ENCODE assay signal across 1 cellular context in genomic region chr10:99660662-99661369, GRCh38.
TF ChIP-seq lines count a peak whose summit lies in the region.

No MANE protein-coding gene starts in this region.

TF ChIP-seq in SK-N-SH, 30 proteins besides CTCF, POLR2A, EP300 and RAD21 (continued from another document):
- TF ChIP-seq, protein P1, sequence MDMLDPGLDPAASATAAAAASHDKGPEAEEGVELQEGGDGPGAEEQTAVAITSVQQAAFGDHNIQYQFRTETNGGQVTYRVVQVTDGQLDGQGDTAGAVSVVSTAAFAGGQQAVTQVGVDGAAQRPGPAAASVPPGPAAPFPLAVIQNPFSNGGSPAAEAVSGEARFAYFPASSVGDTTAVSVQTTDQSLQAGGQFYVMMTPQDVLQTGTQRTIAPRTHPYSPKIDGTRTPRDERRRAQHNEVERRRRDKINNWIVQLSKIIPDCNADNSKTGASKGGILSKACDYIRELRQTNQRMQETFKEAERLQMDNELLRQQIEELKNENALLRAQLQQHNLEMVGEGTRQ (IDR thresholded peaks at IDR 0.05; ENCODE audit: borderline replicate concordance, low read depth, low read length), result no peak
- TF ChIP-seq, protein P2, sequence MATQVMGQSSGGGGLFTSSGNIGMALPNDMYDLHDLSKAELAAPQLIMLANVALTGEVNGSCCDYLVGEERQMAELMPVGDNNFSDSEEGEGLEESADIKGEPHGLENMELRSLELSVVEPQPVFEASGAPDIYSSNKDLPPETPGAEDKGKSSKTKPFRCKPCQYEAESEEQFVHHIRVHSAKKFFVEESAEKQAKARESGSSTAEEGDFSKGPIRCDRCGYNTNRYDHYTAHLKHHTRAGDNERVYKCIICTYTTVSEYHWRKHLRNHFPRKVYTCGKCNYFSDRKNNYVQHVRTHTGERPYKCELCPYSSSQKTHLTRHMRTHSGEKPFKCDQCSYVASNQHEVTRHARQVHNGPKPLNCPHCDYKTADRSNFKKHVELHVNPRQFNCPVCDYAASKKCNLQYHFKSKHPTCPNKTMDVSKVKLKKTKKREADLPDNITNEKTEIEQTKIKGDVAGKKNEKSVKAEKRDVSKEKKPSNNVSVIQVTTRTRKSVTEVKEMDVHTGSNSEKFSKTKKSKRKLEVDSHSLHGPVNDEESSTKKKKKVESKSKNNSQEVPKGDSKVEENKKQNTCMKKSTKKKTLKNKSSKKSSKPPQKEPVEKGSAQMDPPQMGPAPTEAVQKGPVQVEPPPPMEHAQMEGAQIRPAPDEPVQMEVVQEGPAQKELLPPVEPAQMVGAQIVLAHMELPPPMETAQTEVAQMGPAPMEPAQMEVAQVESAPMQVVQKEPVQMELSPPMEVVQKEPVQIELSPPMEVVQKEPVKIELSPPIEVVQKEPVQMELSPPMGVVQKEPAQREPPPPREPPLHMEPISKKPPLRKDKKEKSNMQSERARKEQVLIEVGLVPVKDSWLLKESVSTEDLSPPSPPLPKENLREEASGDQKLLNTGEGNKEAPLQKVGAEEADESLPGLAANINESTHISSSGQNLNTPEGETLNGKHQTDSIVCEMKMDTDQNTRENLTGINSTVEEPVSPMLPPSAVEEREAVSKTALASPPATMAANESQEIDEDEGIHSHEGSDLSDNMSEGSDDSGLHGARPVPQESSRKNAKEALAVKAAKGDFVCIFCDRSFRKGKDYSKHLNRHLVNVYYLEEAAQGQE (IDR thresholded peaks at IDR 0.05; ENCODE audit: low read depth, low read length), result no peak
- no peak for TF ChIP-seq EZH2phosphoT487 (IDR thresholded peaks at IDR 0.05; ENCODE audit: borderline replicate concordance, low read depth)
- TF ChIP-seq JUND (IDR thresholded peaks at IDR 0.05), result no peak
- TF ChIP-seq RXRA (IDR thresholded peaks at IDR 0.05; ENCODE audit: borderline replicate concordance, low read depth), result no peak
- TF ChIP-seq FOXJ3 (CRISPR knock-in tag; IDR thresholded peaks at IDR 0.05), result no peak
- TF ChIP-seq SMC3 (IDR thresholded peaks at IDR 0.05; ENCODE audit: low read depth, low read length), result no peak
- TF ChIP-seq, protein P3, sequence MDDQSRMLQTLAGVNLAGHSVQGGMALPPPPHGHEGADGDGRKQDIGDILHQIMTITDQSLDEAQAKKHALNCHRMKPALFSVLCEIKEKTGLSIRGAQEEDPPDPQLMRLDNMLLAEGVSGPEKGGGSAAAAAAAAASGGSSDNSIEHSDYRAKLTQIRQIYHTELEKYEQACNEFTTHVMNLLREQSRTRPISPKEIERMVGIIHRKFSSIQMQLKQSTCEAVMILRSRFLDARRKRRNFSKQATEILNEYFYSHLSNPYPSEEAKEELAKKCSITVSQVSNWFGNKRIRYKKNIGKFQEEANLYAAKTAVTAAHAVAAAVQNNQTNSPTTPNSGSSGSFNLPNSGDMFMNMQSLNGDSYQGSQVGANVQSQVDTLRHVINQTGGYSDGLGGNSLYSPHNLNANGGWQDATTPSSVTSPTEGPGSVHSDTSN (IDR thresholded peaks at IDR 0.05), result no peak
- TF ChIP-seq TCF12 (IDR thresholded peaks at IDR 0.05), result no peak
- no peak for TF ChIP-seq ELF1 (IDR thresholded peaks at IDR 0.05)
- TF ChIP-seq RCOR1 (IDR thresholded peaks at IDR 0.05; ENCODE audit: low read length), result no peak
